In the genomic region with DNA sequence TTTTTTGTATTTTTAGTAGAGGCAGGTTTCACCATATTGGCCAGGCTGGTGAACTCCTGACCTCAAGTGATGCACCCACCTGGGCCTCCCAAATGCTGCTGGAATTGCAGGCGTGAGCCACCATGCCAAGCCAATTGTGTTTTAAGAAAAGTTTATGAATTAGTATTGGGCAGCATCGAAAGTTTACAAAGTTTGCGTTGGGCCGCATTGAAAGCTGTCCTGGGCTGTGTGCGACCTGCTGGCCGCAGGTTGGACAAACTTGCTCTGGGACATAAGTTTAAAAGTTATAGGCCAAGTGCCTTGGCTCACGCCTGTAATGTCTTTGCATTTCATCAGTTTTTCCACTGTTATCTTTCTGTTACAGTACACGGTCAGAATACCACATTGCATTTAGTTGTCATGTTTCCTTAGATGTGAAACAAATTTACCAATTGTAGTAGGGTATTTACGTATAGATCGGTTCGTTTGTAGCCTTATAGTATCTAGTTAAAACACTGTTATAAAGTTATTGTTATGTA, we compare ENCODE assay signal across 1 cellular context.
TF ChIP-seq lines count a peak whose summit lies in the region.

No MANE protein-coding gene starts in this region.

TF ChIP-seq in K562, 482 proteins besides CTCF, POLR2A, EP300 and RAD21 (continued from another document and continues in another):
- no peak for TF ChIP-seq SMC3 (conservative IDR thresholded peaks at IDR 0.05; ENCODE audit: insufficient read depth, low read depth, low read length)
- TF ChIP-seq ZNF24 (IDR thresholded peaks at IDR 0.05), result no peak
- TF ChIP-seq ZSCAN29 (IDR thresholded peaks at IDR 0.05), result no peak
- no peak for TF ChIP-seq PCBP2 (IDR thresholded peaks at IDR 0.05; ENCODE audit: low read depth, low read length, poor library complexity, severe bottlenecking)
- TF ChIP-seq NFE2 (IDR thresholded peaks at IDR 0.05; ENCODE audit: low read depth), result no peak
- TF ChIP-seq, protein P1, sequence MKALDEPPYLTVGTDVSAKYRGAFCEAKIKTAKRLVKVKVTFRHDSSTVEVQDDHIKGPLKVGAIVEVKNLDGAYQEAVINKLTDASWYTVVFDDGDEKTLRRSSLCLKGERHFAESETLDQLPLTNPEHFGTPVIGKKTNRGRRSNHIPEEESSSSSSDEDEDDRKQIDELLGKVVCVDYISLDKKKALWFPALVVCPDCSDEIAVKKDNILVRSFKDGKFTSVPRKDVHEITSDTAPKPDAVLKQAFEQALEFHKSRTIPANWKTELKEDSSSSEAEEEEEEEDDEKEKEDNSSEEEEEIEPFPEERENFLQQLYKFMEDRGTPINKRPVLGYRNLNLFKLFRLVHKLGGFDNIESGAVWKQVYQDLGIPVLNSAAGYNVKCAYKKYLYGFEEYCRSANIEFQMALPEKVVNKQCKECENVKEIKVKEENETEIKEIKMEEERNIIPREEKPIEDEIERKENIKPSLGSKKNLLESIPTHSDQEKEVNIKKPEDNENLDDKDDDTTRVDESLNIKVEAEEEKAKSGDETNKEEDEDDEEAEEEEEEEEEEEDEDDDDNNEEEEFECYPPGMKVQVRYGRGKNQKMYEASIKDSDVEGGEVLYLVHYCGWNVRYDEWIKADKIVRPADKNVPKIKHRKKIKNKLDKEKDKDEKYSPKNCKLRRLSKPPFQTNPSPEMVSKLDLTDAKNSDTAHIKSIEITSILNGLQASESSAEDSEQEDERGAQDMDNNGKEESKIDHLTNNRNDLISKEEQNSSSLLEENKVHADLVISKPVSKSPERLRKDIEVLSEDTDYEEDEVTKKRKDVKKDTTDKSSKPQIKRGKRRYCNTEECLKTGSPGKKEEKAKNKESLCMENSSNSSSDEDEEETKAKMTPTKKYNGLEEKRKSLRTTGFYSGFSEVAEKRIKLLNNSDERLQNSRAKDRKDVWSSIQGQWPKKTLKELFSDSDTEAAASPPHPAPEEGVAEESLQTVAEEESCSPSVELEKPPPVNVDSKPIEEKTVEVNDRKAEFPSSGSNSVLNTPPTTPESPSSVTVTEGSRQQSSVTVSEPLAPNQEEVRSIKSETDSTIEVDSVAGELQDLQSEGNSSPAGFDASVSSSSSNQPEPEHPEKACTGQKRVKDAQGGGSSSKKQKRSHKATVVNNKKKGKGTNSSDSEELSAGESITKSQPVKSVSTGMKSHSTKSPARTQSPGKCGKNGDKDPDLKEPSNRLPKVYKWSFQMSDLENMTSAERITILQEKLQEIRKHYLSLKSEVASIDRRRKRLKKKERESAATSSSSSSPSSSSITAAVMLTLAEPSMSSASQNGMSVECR (CRISPR knock-in tag; IDR thresholded peaks at IDR 0.05), result no peak
- no peak for TF ChIP-seq ELF1 (tag; IDR thresholded peaks at IDR 0.05)
- TF ChIP-seq NONO (IDR thresholded peaks at IDR 0.05; ENCODE audit: low read depth in 2 of 2, low read length in 1 of 2), result no peak
- TF ChIP-seq, protein P2, sequence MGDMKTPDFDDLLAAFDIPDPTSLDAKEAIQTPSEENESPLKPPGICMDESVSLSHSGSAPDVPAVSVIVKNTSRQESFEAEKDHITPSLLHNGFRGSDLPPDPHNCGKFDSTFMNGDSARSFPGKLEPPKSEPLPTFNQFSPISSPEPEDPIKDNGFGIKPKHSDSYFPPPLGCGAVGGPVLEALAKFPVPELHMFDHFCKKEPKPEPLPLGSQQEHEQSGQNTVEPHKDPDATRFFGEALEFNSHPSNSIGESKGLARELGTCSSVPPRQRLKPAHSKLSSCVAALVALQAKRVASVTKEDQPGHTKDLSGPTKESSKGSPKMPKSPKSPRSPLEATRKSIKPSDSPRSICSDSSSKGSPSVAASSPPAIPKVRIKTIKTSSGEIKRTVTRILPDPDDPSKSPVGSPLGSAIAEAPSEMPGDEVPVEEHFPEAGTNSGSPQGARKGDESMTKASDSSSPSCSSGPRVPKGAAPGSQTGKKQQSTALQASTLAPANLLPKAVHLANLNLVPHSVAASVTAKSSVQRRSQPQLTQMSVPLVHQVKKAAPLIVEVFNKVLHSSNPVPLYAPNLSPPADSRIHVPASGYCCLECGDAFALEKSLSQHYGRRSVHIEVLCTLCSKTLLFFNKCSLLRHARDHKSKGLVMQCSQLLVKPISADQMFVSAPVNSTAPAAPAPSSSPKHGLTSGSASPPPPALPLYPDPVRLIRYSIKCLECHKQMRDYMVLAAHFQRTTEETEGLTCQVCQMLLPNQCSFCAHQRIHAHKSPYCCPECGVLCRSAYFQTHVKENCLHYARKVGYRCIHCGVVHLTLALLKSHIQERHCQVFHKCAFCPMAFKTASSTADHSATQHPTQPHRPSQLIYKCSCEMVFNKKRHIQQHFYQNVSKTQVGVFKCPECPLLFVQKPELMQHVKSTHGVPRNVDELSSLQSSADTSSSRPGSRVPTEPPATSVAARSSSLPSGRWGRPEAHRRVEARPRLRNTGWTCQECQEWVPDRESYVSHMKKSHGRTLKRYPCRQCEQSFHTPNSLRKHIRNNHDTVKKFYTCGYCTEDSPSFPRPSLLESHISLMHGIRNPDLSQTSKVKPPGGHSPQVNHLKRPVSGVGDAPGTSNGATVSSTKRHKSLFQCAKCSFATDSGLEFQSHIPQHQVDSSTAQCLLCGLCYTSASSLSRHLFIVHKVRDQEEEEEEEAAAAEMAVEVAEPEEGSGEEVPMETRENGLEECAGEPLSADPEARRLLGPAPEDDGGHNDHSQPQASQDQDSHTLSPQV (IDR thresholded peaks at IDR 0.05), result peak; percentile 91
- TF ChIP-seq, protein P3, sequence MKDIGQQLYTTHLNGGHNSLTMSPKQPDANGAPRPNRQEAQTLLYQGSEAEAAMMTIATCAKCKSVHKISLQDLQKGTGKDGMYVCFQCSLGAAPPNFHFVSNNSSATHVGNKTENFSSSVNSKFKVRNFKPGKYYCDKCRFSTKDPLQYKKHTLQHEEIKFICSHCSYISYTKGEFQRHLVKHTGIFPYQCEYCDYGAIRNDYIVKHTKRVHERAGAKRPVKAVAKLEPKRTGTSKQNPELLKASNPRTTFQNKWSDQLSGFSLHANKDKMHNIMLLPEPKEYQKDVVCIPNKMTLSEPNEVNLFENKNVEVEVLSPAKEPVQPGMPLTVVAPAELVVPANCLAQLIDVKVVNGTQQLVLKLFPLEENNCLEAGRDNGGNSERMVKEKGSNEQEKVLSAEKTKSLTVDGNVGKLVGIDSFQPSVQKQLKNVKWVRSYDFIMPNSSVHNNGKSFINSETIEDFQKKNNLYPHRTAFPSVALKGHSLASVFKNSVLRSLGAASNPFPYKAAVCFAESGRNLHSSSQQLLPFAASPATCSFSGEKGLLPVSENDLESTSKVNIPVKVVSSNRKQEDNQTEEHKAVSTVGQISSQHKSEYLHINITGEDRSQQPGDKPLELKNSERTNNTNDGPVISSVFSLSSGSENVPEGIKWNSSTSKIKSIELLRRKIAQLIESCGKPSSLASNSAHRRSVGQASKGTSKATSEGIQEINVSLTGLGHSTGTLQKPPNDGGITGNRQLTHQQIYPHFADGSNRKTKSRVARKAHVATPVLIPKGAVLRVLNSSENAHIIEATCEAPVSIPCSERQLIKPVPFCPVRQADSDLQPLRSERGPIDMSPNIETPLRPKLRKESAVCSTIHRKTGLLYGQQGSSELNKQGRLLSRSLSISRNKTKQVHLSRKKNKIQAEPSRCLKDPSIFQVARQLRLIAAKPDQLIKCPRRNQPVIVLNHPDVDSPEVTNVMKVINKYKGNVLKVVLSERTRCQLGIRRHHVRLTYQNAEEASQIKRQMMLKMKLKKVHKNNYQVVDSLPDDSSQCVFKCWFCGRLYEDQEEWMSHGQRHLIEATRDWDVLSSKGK (CRISPR knock-in tag; IDR thresholded peaks at IDR 0.05), result no peak
- TF ChIP-seq ZNF197 (CRISPR knock-in tag; IDR thresholded peaks at IDR 0.05; ENCODE audit: low read depth), result no peak
- TF ChIP-seq KLF13 (tag; IDR thresholded peaks at IDR 0.05; ENCODE audit: borderline replicate concordance, low read depth), result no peak
- no peak for TF ChIP-seq MED1 (CRISPR knock-in tag; IDR thresholded peaks at IDR 0.05; ENCODE audit: borderline replicate concordance)
- 0 out of 2 replicates have a peak, but pooled peaks have one; percentile 30 for TF ChIP-seq GATA2 (CRISPR knock-in tag; IDR thresholded peaks at IDR 0.05)
- no peak for TF ChIP-seq NR2F6 (CRISPR knock-in tag; IDR thresholded peaks at IDR 0.05)
- no peak for TF ChIP-seq SP1 (CRISPR knock-in tag; IDR thresholded peaks at IDR 0.05)
- TF ChIP-seq, protein P4, sequence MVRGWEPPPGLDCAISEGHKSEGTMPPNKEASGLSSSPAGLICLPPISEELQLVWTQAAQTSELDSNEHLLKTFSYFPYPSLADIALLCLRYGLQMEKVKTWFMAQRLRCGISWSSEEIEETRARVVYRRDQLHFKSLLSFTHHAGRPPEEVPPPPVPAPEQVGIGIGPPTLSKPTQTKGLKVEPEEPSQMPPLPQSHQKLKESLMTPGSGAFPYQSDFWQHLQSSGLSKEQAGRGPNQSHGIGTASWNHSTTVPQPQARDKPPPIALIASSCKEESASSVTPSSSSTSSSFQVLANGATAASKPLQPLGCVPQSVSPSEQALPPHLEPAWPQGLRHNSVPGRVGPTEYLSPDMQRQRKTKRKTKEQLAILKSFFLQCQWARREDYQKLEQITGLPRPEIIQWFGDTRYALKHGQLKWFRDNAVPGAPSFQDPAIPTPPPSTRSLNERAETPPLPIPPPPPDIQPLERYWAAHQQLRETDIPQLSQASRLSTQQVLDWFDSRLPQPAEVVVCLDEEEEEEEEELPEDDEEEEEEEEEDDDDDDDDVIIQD (CRISPR knock-in tag; IDR thresholded peaks at IDR 0.05), result no peak
- TF ChIP-seq FOXP1 (CRISPR knock-in tag; IDR thresholded peaks at IDR 0.05), result peak; percentile 64; the same call in 1 of the 2 replicates
- no peak for TF ChIP-seq ZEB2 (IDR thresholded peaks at IDR 0.05)
- TF ChIP-seq XRCC3 (IDR thresholded peaks at IDR 0.05), result no peak
- peak; percentile 80 for TF ChIP-seq ATF7 (IDR thresholded peaks at IDR 0.05)
- no peak for TF ChIP-seq PURB (CRISPR knock-in tag; IDR thresholded peaks at IDR 0.05; ENCODE audit: low read depth)
- TF ChIP-seq ZNF165 (CRISPR knock-in tag; IDR thresholded peaks at IDR 0.05; ENCODE audit: borderline replicate concordance), result no peak
- 0 out of 2 replicates have a peak, but pooled peaks have one; percentile 77 for TF ChIP-seq POLR2H (tag; IDR thresholded peaks at IDR 0.05; ENCODE audit: low read depth)
- TF ChIP-seq, protein P5, sequence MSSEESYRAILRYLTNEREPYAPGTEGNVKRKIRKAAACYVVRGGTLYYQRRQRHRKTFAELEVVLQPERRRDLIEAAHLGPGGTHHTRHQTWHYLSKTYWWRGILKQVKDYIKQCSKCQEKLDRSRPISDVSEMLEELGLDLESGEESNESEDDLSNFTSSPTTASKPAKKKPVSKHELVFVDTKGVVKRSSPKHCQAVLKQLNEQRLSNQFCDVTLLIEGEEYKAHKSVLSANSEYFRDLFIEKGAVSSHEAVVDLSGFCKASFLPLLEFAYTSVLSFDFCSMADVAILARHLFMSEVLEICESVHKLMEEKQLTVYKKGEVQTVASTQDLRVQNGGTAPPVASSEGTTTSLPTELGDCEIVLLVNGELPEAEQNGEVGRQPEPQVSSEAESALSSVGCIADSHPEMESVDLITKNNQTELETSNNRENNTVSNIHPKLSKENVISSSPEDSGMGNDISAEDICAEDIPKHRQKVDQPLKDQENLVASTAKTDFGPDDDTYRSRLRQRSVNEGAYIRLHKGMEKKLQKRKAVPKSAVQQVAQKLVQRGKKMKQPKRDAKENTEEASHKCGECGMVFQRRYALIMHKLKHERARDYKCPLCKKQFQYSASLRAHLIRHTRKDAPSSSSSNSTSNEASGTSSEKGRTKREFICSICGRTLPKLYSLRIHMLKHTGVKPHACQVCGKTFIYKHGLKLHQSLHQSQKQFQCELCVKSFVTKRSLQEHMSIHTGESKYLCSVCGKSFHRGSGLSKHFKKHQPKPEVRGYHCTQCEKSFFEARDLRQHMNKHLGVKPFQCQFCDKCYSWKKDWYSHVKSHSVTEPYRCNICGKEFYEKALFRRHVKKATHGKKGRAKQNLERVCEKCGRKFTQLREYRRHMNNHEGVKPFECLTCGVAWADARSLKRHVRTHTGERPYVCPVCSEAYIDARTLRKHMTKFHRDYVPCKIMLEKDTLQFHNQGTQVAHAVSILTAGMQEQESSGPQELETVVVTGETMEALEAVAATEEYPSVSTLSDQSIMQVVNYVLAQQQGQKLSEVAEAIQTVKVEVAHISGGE (CRISPR knock-in tag; IDR thresholded peaks at IDR 0.05), result 0 out of 6 replicates have a peak, but pooled peaks of 1 of the 3 experiments have one; percentile 23
- TF ChIP-seq SETDB1 (IDR thresholded peaks at IDR 0.05; ENCODE audit: low read length), result no peak
- TF ChIP-seq, protein P6, sequence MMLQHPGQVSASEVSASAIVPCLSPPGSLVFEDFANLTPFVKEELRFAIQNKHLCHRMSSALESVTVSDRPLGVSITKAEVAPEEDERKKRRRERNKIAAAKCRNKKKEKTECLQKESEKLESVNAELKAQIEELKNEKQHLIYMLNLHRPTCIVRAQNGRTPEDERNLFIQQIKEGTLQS (IDR thresholded peaks at IDR 0.05), result peak; percentile 83
- TF ChIP-seq, protein P6 (CRISPR knock-in tag; conservative IDR thresholded peaks at IDR 0.05), result no peak
- TF ChIP-seq, protein P7, sequence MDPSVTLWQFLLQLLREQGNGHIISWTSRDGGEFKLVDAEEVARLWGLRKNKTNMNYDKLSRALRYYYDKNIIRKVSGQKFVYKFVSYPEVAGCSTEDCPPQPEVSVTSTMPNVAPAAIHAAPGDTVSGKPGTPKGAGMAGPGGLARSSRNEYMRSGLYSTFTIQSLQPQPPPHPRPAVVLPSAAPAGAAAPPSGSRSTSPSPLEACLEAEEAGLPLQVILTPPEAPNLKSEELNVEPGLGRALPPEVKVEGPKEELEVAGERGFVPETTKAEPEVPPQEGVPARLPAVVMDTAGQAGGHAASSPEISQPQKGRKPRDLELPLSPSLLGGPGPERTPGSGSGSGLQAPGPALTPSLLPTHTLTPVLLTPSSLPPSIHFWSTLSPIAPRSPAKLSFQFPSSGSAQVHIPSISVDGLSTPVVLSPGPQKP (CRISPR knock-in tag; IDR thresholded peaks at IDR 0.05), result no peak
- no peak for TF ChIP-seq FOXA3 (CRISPR knock-in tag; conservative IDR thresholded peaks at IDR 0.05 in 1 of 2, IDR thresholded peaks at IDR 0.05 in 1 of 2)
